Comparison of ENCODE assay signal across 14 cellular contexts in genomic region chr9:129138144-129138462, GRCh38. TPM values are rescaled to one million over a fixed set of nuclear protein-coding genes. Genes with fewer than 3 reads are reported as not detected.
DNase-seq lines count a peak whose midpoint lies in the region; ATAC-seq and TF ChIP-seq lines count a peak whose summit lies in the region.
"Had no signal": no experiment of that assay in that cellular context is flagged by ENCODE, and none has a peak within 500 bp of the region (broad histone marks: within the 10 kb centered on the region; RNA-seq: fewer than 3 reads in every experiment).

No MANE protein-coding gene starts in this region.

- no peak overlapping the region for H3K9ac ChIP-seq in endodermal cell (ENCODE audit: extremely low read depth, low read length, poor library complexity, severe bottlenecking)
- no peak overlapping the region for H3K9ac ChIP-seq in neuronal stem cell (ENCODE audit: low read depth, low read length, poor library complexity)

- no peak overlapping the region for H2BK5ac ChIP-seq in neuronal stem cell (ENCODE audit: low read length)

- no peak overlapping the region for H3K18ac ChIP-seq in neuronal stem cell (ENCODE audit: low read length)

- H3K23ac ChIP-seq in neuronal stem cell (ENCODE audit: low read depth, low read length, poor library complexity), result no peak overlapping the region

- TF ChIP-seq EP300 in transverse colon (IDR thresholded peaks at IDR 0.05; ENCODE audit: low read depth), result no peak

- H2AFZ ChIP-seq in neuronal stem cell (ENCODE audit: low read length), result no peak overlapping the region

- H3K4ac ChIP-seq in neuronal stem cell (ENCODE audit: low read length), result no peak overlapping the region

- H3K14ac ChIP-seq in neuronal stem cell (ENCODE audit: low read length), result no peak overlapping the region

- no peak overlapping the region for H3K4me2 ChIP-seq in neuronal stem cell (ENCODE audit: insufficient read depth, low read length, poor library complexity, severe bottlenecking)

- peak overlapping the region; percentile 92 for H2AK5ac ChIP-seq in neuronal stem cell (ENCODE audit: low read depth, low read length)

- H3K4me1 Mint-ChIP-seq in endodermal cell, result peaks cover 28% of the 10 kb centered on the region

- H2BK12ac ChIP-seq in neuronal stem cell (ENCODE audit: low read length), result no peak overlapping the region

- in situ Hi-C loops in transverse colon (cut with MboI; ENCODE audit: low pct_ligation_motif_present in 1 of 4, low pct_unique_long_range_greater_than_20kb in 1 of 4, low sequenced_read_pairs in 3 of 4), result loop anchor here (5.0 to 25.0 kb wide), 5 partner anchors 474 to 649 kb away; no protein-coding TSS in a partner anchor

- peak overlapping the region; percentile 35 for H3K27ac Mint-ChIP-seq in endodermal cell
- H3K27ac Mint-ChIP-seq: activated naive CD8-positive, alpha-beta T cell treated with anti-CD3 and anti-CD28 coated beads, Interleukin-2, amount 10 ng/mL, durations not matched to agents 7 days and 5 days had no signal

- H3K9me3 ChIP-seq in Peyer's patch (no peaks in the 10 kb centered on the region), endodermal cell (ENCODE audit: control insufficient read depth, low read length) (no peaks in the 10 kb centered on the region), neuronal stem cell (replicated peaks in 1 of 2; ENCODE audit: control insufficient read depth in 2 of 2, insufficient read depth in 1 of 2, low read depth in 1 of 2, low read length in 2 of 2) (no peaks in the 10 kb centered on the region), transverse colon (no peaks in the 10 kb centered on the region)

- H3K36me3 Mint-ChIP-seq in endodermal cell (ENCODE audit: low read depth), result peaks cover 43% of the 10 kb centered on the region

- H3K27me3 ChIP-seq in Peyer's patch (no peaks in the 10 kb centered on the region), endodermal cell (ENCODE audit: control insufficient read depth, insufficient read depth, low read length, poor library complexity, severe bottlenecking) (no peaks in the 10 kb centered on the region), neuronal stem cell (ENCODE audit: control insufficient read depth in 3 of 3, insufficient read depth in 3 of 3, low read depth in 1 of 3, low read length in 3 of 3) (no peaks in the 10 kb centered on the region), transverse colon (no peaks in the 10 kb centered on the region)

- intact Hi-C loops in transverse colon (cut with DNase I; ENCODE audit: low total_unique reads), result loop anchor here (10.0 kb wide), 1 partner anchor 647 kb away; no protein-coding TSS in a partner anchor

- H3K36me3 ChIP-seq in Peyer's patch, result peaks cover 0 to 48% (median 0%) of the 10 kb centered on the region in 3 donors
- peaks cover 51% of the 10 kb centered on the region for H3K36me3 ChIP-seq in endodermal cell (ENCODE audit: control insufficient read depth, insufficient read depth, low read length)
- peaks cover 26 to 61% of the 10 kb centered on the region in 2 donors for H3K36me3 ChIP-seq in neuronal stem cell (replicated peaks in 1 of 2; ENCODE audit: control insufficient read depth in 2 of 2, insufficient read depth in 2 of 2, low read length in 2 of 2)
- H3K36me3 ChIP-seq in transverse colon, result no peaks in the 10 kb centered on the region

- H3K4me1 ChIP-seq in Peyer's patch (peaks cover 4 to 54% (median 33%) of the 10 kb centered on the region in 4 donors), endodermal cell (ENCODE audit: control insufficient read depth, insufficient read depth, low read length) (peaks cover 8% of the 10 kb centered on the region), neuronal stem cell (ENCODE audit: control insufficient read depth in 2 of 2, insufficient read depth in 1 of 2, low read depth in 1 of 2, low read length in 2 of 2) (peaks cover 31 to 42% of the 10 kb centered on the region in 2 donors), transverse colon (peaks cover 33 to 52% (median 47%) of the 10 kb centered on the region in 4 donors)

- H3K9me3 Mint-ChIP-seq in endodermal cell, result no peaks in the 10 kb centered on the region
- H3K9me3 Mint-ChIP-seq: activated naive CD8-positive, alpha-beta T cell treated with anti-CD3 and anti-CD28 coated beads, Interleukin-2, amount 10 ng/mL, durations not matched to agents 7 days and 5 days; naive B cell had no signal

- 92 to 94% methylated on average over 7 to 9 of the region's 9 CpGs for WGBS in endodermal cell (ENCODE audit: insufficient coverage in 1 of 2, insufficient read length in 1 of 2), 2 experiments
- WGBS in neuronal stem cell (ENCODE audit: extremely low coverage in 2 of 2, insufficient read length in 2 of 2, insufficient replicate concordance in 1 of 2), 2 donors, result no CpG with 5 or more reads among the region's 9 CpGs
- 80% methylated on average over 9 of the region's 9 CpGs; no CpG with 5 or more reads in 1 of the 2 donors for WGBS in transverse colon (ENCODE audit: low coverage in 1 of 2), 2 donors

- H3K27me3 Mint-ChIP-seq in endodermal cell (ENCODE audit: insufficient read depth), result no peaks in the 10 kb centered on the region
- H3K27me3 Mint-ChIP-seq: activated naive CD8-positive, alpha-beta T cell treated with anti-CD3 and anti-CD28 coated beads, Interleukin-2, amount 10 ng/mL, durations not matched to agents 7 days and 5 days; naive B cell had no signal

- H3K4me3 ChIP-seq in Peyer's patch (no peak overlapping the region), endodermal cell (ENCODE audit: low read length) (no peak overlapping the region), neuronal stem cell (ENCODE audit: low read length in 2 of 2) (no peak overlapping the region), transverse colon (no peak overlapping the region)

- H2BK120ac ChIP-seq in neuronal stem cell (ENCODE audit: low read depth, low read length), result no peak overlapping the region

- TF ChIP-seq POLR2A in Peyer's patch (IDR thresholded peaks at IDR 0.05) (no peak), transverse colon (IDR thresholded peaks at IDR 0.05) (no peak)

- TF ChIP-seq CTCF in Peyer's patch (IDR thresholded peaks at IDR 0.05) (no peak), endodermal cell (conservative IDR thresholded peaks at IDR 0.05) (no peak), transverse colon (IDR thresholded peaks at IDR 0.05) (no peak)

- H3K27ac ChIP-seq in Peyer's patch (peak overlapping the region; percentile 86 to 100 (median 97)), endodermal cell (ENCODE audit: low read depth, low read length) (no peak overlapping the region), neuronal stem cell (replicated peaks; ENCODE audit: low read length) (no peak overlapping the region), transverse colon (peak overlapping the region; percentile 99 to 100 (median 100))

- H4K91ac ChIP-seq in neuronal stem cell (ENCODE audit: low read depth, low read length, poor library complexity), result no peak overlapping the region

- H3K79me1 ChIP-seq in neuronal stem cell (ENCODE audit: low read depth, low read length), result peaks cover 6% of the 10 kb centered on the region

- DNase-seq in Peyer's patch (no peak), endodermal cell (no peak), neuronal stem cell (ENCODE audit: low spot score) (no peak), transverse colon (no peak)
- no peak for DNase-seq in activated naive CD4-positive, alpha-beta T cell treated with Interleukin-2 at 50 U/mL for 16 hours
- no peak for DNase-seq in activated CD4-positive, alpha-beta T cell treated with anti-CD3 and anti-CD28 coated beads for 4 hours
- DNase-seq: activated CD8-positive, alpha-beta memory T cell treated with anti-CD3 and anti-CD28 coated beads for 24 hours; activated naive CD8-positive, alpha-beta T cell treated with anti-CD3 and anti-CD28 coated beads, Interleukin-2, amount 10 ng/mL, durations not matched to agents 7 days and 5 days; DMS79; naive B cell; NCI-H1436; stimulated activated CD4-positive, alpha-beta T cell treated with anti-CD3 and anti-CD28 coated beads, Interleukin-1b, Interleukin-23, amount 100 ng/mL, for 48 hours; T-helper 1 cell had no signal

- H3K4me3 Mint-ChIP-seq in endodermal cell, result no peak overlapping the region
- H3K4me3 Mint-ChIP-seq: activated naive CD8-positive, alpha-beta T cell treated with anti-CD3 and anti-CD28 coated beads, Interleukin-2, amount 10 ng/mL, durations not matched to agents 7 days and 5 days had no signal

- H4K8ac ChIP-seq in neuronal stem cell (ENCODE audit: low read depth, low read length), result no peak overlapping the region

- H2BK15ac ChIP-seq in neuronal stem cell (ENCODE audit: low read length), result no peak overlapping the region

- no peak for ATAC-seq in GM21786 (IDR thresholded peaks at IDR 0.05; ENCODE audit: unreplicated experiment)

RNA-seq across cellular contexts. Expression of gene PTPA, which starts 26.9 kb away (rescaled TPM):
- total RNA-seq in Peyer's patch (10 to 100 TPM; 48.7 to 65.7 (median 51.9) TPM), endodermal cell (100 to 1,000 TPM; 134 to 139 TPM), transverse colon (100 to 1,000 TPM in 1 of 4 donors, 10 to 100 TPM in 3; 37.4 to 241 (median 66.5) TPM)
- 105 TPM for polyA plus RNA-seq in endodermal cell (2013, experiment 1 of 2)
- 96.3 TPM for polyA plus RNA-seq in endodermal cell (2013, experiment 2 of 2)
- 74.5 TPM for polyA plus RNA-seq in neuronal stem cell (2013, experiment 1 of 2)
- 76.7 TPM for polyA plus RNA-seq in neuronal stem cell (2013, experiment 2 of 2)

RNA-seq across cellular contexts. Expression of gene CRAT, which starts 27.5 kb away (rescaled TPM):
- total RNA-seq in Peyer's patch (100 to 1,000 TPM in 3 of 4 donors, 10 to 100 TPM in 1; 50.3 to 220 (median 146) TPM), endodermal cell (10 to 100 TPM; 17.2 to 17.5 TPM), transverse colon (100 to 1,000 TPM; 124 to 161 (median 136) TPM)
- polyA plus RNA-seq in endodermal cell (2013, experiment 1 of 2), result 25.3 TPM
- 24.3 TPM for polyA plus RNA-seq in endodermal cell (2013, experiment 2 of 2)
- 12.9 TPM for polyA plus RNA-seq in neuronal stem cell (2013, experiment 1 of 2)
- 12.1 TPM for polyA plus RNA-seq in neuronal stem cell (2013, experiment 2 of 2)

RNA-seq across cellular contexts. Expression of gene IER5L, which starts 40.0 kb away (rescaled TPM):
- 1 to 10 TPM; 2.3 to 2.9 (median 2.6) TPM for total RNA-seq in Peyer's patch
- total RNA-seq in endodermal cell, result 1 to 10 TPM; 6.8 to 8.1 TPM
- polyA plus RNA-seq in endodermal cell (2013, experiment 1 of 2), result 48.3 TPM
- polyA plus RNA-seq in endodermal cell (2013, experiment 2 of 2), result 51.1 TPM
- 15.9 TPM for polyA plus RNA-seq in neuronal stem cell (2013, experiment 1 of 2)
- 15.2 TPM for polyA plus RNA-seq in neuronal stem cell (2013, experiment 2 of 2)
- total RNA-seq in transverse colon, result 1 to 10 TPM; 1.8 to 6.5 (median 5.2) TPM

RNA-seq across cellular contexts. Expression of gene DOLPP1, which starts 57.2 kb away (rescaled TPM):
- total RNA-seq in Peyer's patch (10 to 100 TPM in 3 of 4 donors, not detected in 1; 37.6 to 53.9 (median 46.1) TPM), endodermal cell (10 to 100 TPM; 30.1 to 30.4 TPM), transverse colon (10 to 100 TPM; 15.7 to 52.4 (median 38.2) TPM)
- 28.6 TPM for polyA plus RNA-seq in endodermal cell (2013, experiment 1 of 2)
- polyA plus RNA-seq in endodermal cell (2013, experiment 2 of 2), result 25.3 TPM
- polyA plus RNA-seq in neuronal stem cell (2013, experiment 1 of 2), result 34.9 TPM
- 34.1 TPM for polyA plus RNA-seq in neuronal stem cell (2013, experiment 2 of 2)

Comparison
In these comparisons a context has a peak if more than half of its experiments do, and no peak if none do; other contexts are left out.
1. H3K27ac ChIP-seq: peak in Peyer's patch (4 of 4) and transverse colon (4 of 4); none in endodermal cell (single experiment) and neuronal stem cell (single experiment).